Comparison of ENCODE assay signal across 10 cellular contexts in genomic region chr12:4289334-4289878, GRCh38. TPM values are rescaled to one million over a fixed set of nuclear protein-coding genes. Genes with fewer than 3 reads are reported as not detected.
DNase-seq lines count a peak whose midpoint lies in the region; ATAC-seq and TF ChIP-seq lines count a peak whose summit lies in the region.
"Had no signal": no experiment of that assay in that cellular context is flagged by ENCODE, and none has a peak within 500 bp of the region (broad histone marks: within the 10 kb centered on the region; RNA-seq: fewer than 3 reads in every experiment).

No MANE protein-coding gene starts in this region.

- H3K27me3 ChIP-seq in smooth muscle cell (ENCODE audit: low read depth), result no peaks in the 10 kb centered on the region

- H3K27me3 Mint-ChIP-seq in T-cell, result no peaks in the 10 kb centered on the region

- H3K27ac Mint-ChIP-seq in T-cell, result peak overlapping the region; percentile 74 to 89

- ATAC-seq in T-cell (replicated peaks in 1 of 4), result no peak
- ATAC-seq in left cardiac atrium, result peak; percentile 7 to 27
- ATAC-seq in HG02763 (IDR thresholded peaks at IDR 0.05; ENCODE audit: unreplicated experiment), result no peak

- intact Hi-C loops in left cardiac atrium (cut with DNase I), result no loop called here

- no peak overlapping the region for H3K4me2 ChIP-seq in smooth muscle cell

- peaks cover 32% of the 10 kb centered on the region for H3K4me1 ChIP-seq in smooth muscle cell (ENCODE audit: low read depth)

- H3K9ac ChIP-seq in smooth muscle cell (ENCODE audit: low read depth), result no peak overlapping the region

- peak overlapping the region; percentile 16 for H3K27ac ChIP-seq in smooth muscle cell (ENCODE audit: low read depth)

- no peak for TF ChIP-seq CTCF in smooth muscle cell (IDR thresholded peaks at IDR 0.05; ENCODE audit: borderline replicate concordance, insufficient read depth, poor library complexity, severe bottlenecking)

- peak; percentile 62 to 63 for DNase-seq in Kasumi-1 (lab: John Stamatoyannopoulos, UW)
- no peak for DNase-seq in T-cell
- no peak for DNase-seq in left cardiac atrium
- no peak for DNase-seq in smooth muscle cell (lab: John Stamatoyannopoulos, UW; ENCODE audit: unreplicated experiment)
- DNase-seq in iPS-NIHi11 (ENCODE audit: low spot score), result no peak
- DNase-seq in NCI-H2107 treated with DMSO at 0.1 percent for 48 hours (lab: John Stamatoyannopoulos, UW; ENCODE audit: unreplicated experiment), result no peak
- DNase-seq: aorta, NCI-H2029, T-helper 9 cell had no signal

- peaks cover 79% of the 10 kb centered on the region for H3K36me3 Mint-ChIP-seq in T-cell

- POLR2A ChIA-PET in T-cell (lab: Charles Lee), result interaction anchor here in 1 of 2 donors (0.7 kb wide), 1 partner anchor 657 kb away, joined by 3 read pairs; no protein-coding TSS in a partner anchor

- peaks cover 100% of the 10 kb centered on the region for H4K20me1 ChIP-seq in smooth muscle cell (ENCODE audit: low read depth)

- no peaks in the 10 kb centered on the region for H3K9me3 ChIP-seq in smooth muscle cell (replicated peaks; ENCODE audit: low read depth)

- H3F3A ChIP-seq in smooth muscle cell (ENCODE audit: low read depth), result peaks cover 36% of the 10 kb centered on the region

- H3K36me3 ChIP-seq in smooth muscle cell (ENCODE audit: low read depth), result peaks cover 38% of the 10 kb centered on the region

- 94% methylated on average over 15 of the region's 15 CpGs for WGBS in smooth muscle cell (ENCODE audit: low lambda C conversion rate)

- peaks cover 90% of the 10 kb centered on the region for H3K79me2 ChIP-seq in smooth muscle cell (ENCODE audit: low read depth)

- H3K9me3 Mint-ChIP-seq in T-cell, result no peaks in the 10 kb centered on the region

- H3K4me3 Mint-ChIP-seq in T-cell, result no peak overlapping the region

- CTCF ChIA-PET in T-cell (lab: Charles Lee), result interaction anchor here (1.0 to 1.7 kb wide), 3 partner anchors 11 to 182 kb away, joined by 3 to 7 read pairs (median 6); no protein-coding TSS in a partner anchor

- no peak overlapping the region for H3K4me3 ChIP-seq in smooth muscle cell

- H3K4me1 Mint-ChIP-seq in T-cell, result peaks cover 89 to 94% (median 94%) of the 10 kb centered on the region in 3 donors

- no peak overlapping the region for H2AFZ ChIP-seq in smooth muscle cell (ENCODE audit: low read depth)

RNA-seq across cellular contexts. Expression of gene CCND2, which starts 15.8 kb away (rescaled TPM):
- total RNA-seq in T-cell (100 to 1,000 TPM; 148 to 218 (median 172) TPM), left cardiac atrium (100 to 1,000 TPM; 170 to 202 TPM), smooth muscle cell (462 and 556 TPM in 2 replicates)
- 280 and 356 TPM in 2 replicates for polyA plus RNA-seq in smooth muscle cell

RNA-seq across cellular contexts. Expression of gene TIGAR, which starts 31.6 kb away (rescaled TPM):
- 10 to 100 TPM in 1 of 5 donors, 1 to 10 TPM in 4; 6.7 to 11.4 (median 7.5) TPM for total RNA-seq in T-cell
- total RNA-seq in left cardiac atrium, result 10 to 100 TPM in 1 of 2 donors, 1 to 10 TPM in 1; 9.7 to 14.0 TPM
- 21.0 and 21.6 TPM in 2 replicates for total RNA-seq in smooth muscle cell
- 26.1 and 36.0 TPM in 2 replicates for polyA plus RNA-seq in smooth muscle cell

Comparison
In these comparisons a context has a peak if more than half of its experiments do, and no peak if none do; other contexts are left out.
1. DNase-seq: peak in Kasumi-1 (2 of 2); none in T-cell (0 of 34), left cardiac atrium (single experiment), smooth muscle cell (single experiment), iPS-NIHi11 (single experiment) and NCI-H2107 treated with DMSO at 0.1 percent for 48 hours (single experiment).
2. ATAC-seq: peak in left cardiac atrium (2 of 2); none in T-cell (0 of 4) and HG02763 (single experiment).